Comparison of ENCODE assay signal across 20 cellular contexts in the genomic region with DNA sequence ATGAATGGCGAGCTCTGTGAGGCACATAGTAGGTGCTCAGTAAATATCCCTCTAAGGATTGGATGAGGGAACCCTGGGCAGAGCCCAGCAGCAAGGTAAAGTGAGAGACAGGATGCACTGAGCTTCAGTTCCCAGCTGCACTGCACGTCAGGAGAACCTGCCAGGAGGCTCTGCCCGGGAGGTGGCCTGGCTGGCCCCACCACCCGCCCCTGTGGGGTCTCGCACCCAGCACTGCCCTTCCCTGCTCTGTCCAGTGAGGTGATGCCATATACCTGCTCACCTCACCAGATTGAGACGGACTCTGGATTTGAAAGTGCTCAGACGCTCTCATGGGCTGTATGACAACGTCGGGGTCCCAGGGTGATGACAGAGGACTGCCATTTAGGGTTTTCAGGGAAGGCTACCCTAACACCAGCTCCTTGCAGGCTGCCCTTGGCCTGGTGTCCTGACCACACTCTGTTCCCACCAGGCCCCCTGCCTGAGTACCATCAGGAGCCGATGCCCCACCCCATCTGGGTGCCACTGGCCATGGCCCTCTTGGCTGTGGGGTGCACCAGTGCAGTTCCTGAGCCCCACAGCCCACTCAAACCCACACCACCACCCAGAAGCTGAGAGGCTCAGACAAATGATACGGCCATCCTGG.
DNase-seq lines count a peak whose midpoint lies in the region; ATAC-seq, FAIRE-seq and TF ChIP-seq lines count a peak whose summit lies in the region.
"Had no signal": no experiment of that assay in that cellular context is flagged by ENCODE, and none has a peak within 500 bp of the region (broad histone marks: within the 10 kb centered on the region; RNA-seq: fewer than 3 reads in every experiment).

No MANE protein-coding gene starts in this region.

- CTCF ChIA-PET in activated naive CD4-positive, alpha-beta T cell treated with anti-CD3 and anti-CD28 coated beads, Interleukin-2, amount 10 ng/mL, durations not matched to agents 7 days and 5 days (lab: Charles Lee), result no interaction called here

- no peak for TF ChIP-seq CTCF in kidney (IDR thresholded peaks at IDR 0.05; ENCODE audit: borderline replicate concordance, extremely low read depth, insufficient read depth)

- H3K4me1 Mint-ChIP-seq in activated naive CD4-positive, alpha-beta T cell treated with anti-CD3 and anti-CD28 coated beads, Interleukin-2, amount 10 ng/mL, durations not matched to agents 7 days and 5 days, result no peaks in the 10 kb centered on the region

- no peaks in the 10 kb centered on the region for H3K36me3 ChIP-seq in kidney (ENCODE audit: control insufficient read depth in 1 of 2, insufficient read depth in 2 of 2, low read length in 2 of 2)
- H3K36me3 ChIP-seq: BLaER1 treated with 17β-estradiol and CSF1 and Interleukin-3, amounts not matched to agents 10 nM and 100 nM had no signal

- no peak overlapping the region for H3K9ac ChIP-seq in kidney (ENCODE audit: low read length in 2 of 2)
- H3K9ac ChIP-seq: BLaER1 treated with 17β-estradiol and CSF1 and Interleukin-3, amounts not matched to agents 10 nM and 100 nM; KMS-11 had no signal

- no peaks in the 10 kb centered on the region for H3K9me3 ChIP-seq in kidney (ENCODE audit: control insufficient read depth in 1 of 2, low read length in 2 of 2)
- H3K9me3 ChIP-seq: BLaER1 treated with 17β-estradiol and CSF1 and Interleukin-3, amounts not matched to agents 10 nM and 100 nM had no signal

- no peaks in the 10 kb centered on the region for H3K9me3 Mint-ChIP-seq in activated naive CD4-positive, alpha-beta T cell treated with anti-CD3 and anti-CD28 coated beads, Interleukin-2, amount 10 ng/mL, durations not matched to agents 7 days and 5 days

- intact Hi-C loops in kidney (cut with DNase I), result no loop called here
- intact Hi-C loops in sciatic nerve (cut with DNase I), result loop anchor here (10.0 kb wide), 1 partner anchor 176 kb away; a partner anchor contains a TSS

- H3K36me3 Mint-ChIP-seq in activated naive CD4-positive, alpha-beta T cell treated with anti-CD3 and anti-CD28 coated beads, Interleukin-2, amount 10 ng/mL, durations not matched to agents 7 days and 5 days, result no peaks in the 10 kb centered on the region

- ATAC-seq in sciatic nerve (no peak), HG02938 (IDR thresholded peaks at IDR 0.05; ENCODE audit: unreplicated experiment) (no peak)
- ATAC-seq: GM12878, HCT116 had no signal

- no peak overlapping the region for H3K4me3 Mint-ChIP-seq in activated naive CD4-positive, alpha-beta T cell treated with anti-CD3 and anti-CD28 coated beads, Interleukin-2, amount 10 ng/mL, durations not matched to agents 7 days and 5 days

- H3K27ac Mint-ChIP-seq in activated naive CD4-positive, alpha-beta T cell treated with anti-CD3 and anti-CD28 coated beads, Interleukin-2, amount 10 ng/mL, durations not matched to agents 7 days and 5 days, result no peak overlapping the region

- H3K4me3 ChIP-seq in kidney (ENCODE audit: low read length in 2 of 2), result no peak overlapping the region
- H3K4me3 ChIP-seq: BLaER1 treated with 17β-estradiol and CSF1 and Interleukin-3, amounts not matched to agents 10 nM and 100 nM; GM12878 had no signal

- no peak for FAIRE-seq in kidney (lab: Jason Lieb, UNC)
- FAIRE-seq in HTR-8/SVneo (lab: Jason Lieb, UNC), result no peak
- FAIRE-seq: A204.1, GM12878, GM18507 had no signal

- DNase-seq in activated naive CD4-positive, alpha-beta T cell treated with anti-CD3 and anti-CD28 coated beads, Interleukin-2, amount 10 ng/mL, durations not matched to agents 7 days and 5 days, result peak; percentile 18
- DNase-seq in activated naive CD4-positive, alpha-beta T cell (lab: John Stamatoyannopoulos, UW), result no peak
- DNase-seq in ELF-1 (ENCODE audit: low read depth, low spot score) (peak; percentile 1), kidney (peak; percentile 29), sciatic nerve (ENCODE audit: low spot score) (peak; percentile 26), HTR-8/SVneo (ENCODE audit: insufficient read length, low spot score) (no peak), NCI-H1436 treated with DMSO at 0.1 percent for 48 hours (lab: John Stamatoyannopoulos, UW) (no peak)
- DNase-seq: DND-41, GDM1, NCI-H1092, NCI-H2081 treated with DMSO at 0.1 percent for 48 hours, NCI-H524 treated with DMSO at 0.1 percent for 48 hours, SHP77 had no signal

- no peaks in the 10 kb centered on the region for H3K4me1 ChIP-seq in kidney (ENCODE audit: control insufficient read depth in 1 of 2, insufficient read depth in 1 of 2, low read depth in 1 of 2, low read length in 2 of 2)
- H3K4me1 ChIP-seq: BLaER1 treated with 17β-estradiol and CSF1 and Interleukin-3, amounts not matched to agents 10 nM and 100 nM had no signal

- peaks cover 4% of the 10 kb centered on the region for H3K27me3 Mint-ChIP-seq in activated naive CD4-positive, alpha-beta T cell treated with anti-CD3 and anti-CD28 coated beads, Interleukin-2, amount 10 ng/mL, durations not matched to agents 7 days and 5 days

- H3K27ac ChIP-seq in kidney (ENCODE audit: low read depth in 2 of 2, low read length in 2 of 2), result no peak overlapping the region
- H3K27ac ChIP-seq: BLaER1 treated with 17β-estradiol and CSF1 and Interleukin-3, amounts not matched to agents 10 nM and 100 nM; KMS-11 had no signal

Comparison
In these comparisons a context has a peak if more than half of its experiments do, and no peak if none do; other contexts are left out.
1. DNase-seq: peak in activated naive CD4-positive, alpha-beta T cell treated with anti-CD3 and anti-CD28 coated beads, Interleukin-2, amount 10 ng/mL, durations not matched to agents 7 days and 5 days (single experiment), ELF-1 (single experiment), kidney (single experiment) and sciatic nerve (single experiment); none in activated naive CD4-positive, alpha-beta T cell (0 of 4), HTR-8/SVneo (single experiment) and NCI-H1436 treated with DMSO at 0.1 percent for 48 hours (single experiment).